8 cellular contexts compared by ENCODE assay signal in genomic region chr15:63752075-63752684, GRCh38.
DNase-seq lines count a peak whose midpoint lies in the region; ATAC-seq and TF ChIP-seq lines count a peak whose summit lies in the region.

No MANE protein-coding gene starts in this region.

- no peak overlapping the region for H3K4me2 ChIP-seq in GM23338

- no peak overlapping the region for H3K27ac ChIP-seq in GM23338 (ENCODE audit: low read depth)

- H3F3A ChIP-seq in GM23338 (replicated peaks; ENCODE audit: low read depth): no peaks in the 10 kb centered on the region

- H3K27ac Mint-ChIP-seq in GM23338: no peak overlapping the region
- no peak overlapping the region for H3K27ac Mint-ChIP-seq in activated T-helper 2 cell treated with anti-CD3 and anti-CD28 coated beads, Interferon-gamma antibody, Interleukin-2, Interleukin-4, amounts not matched to agents 10 μg/mL and 5 μg/mL and 100 μg/mL, durations not matched to agents 14 hours and 24 hours and 36 hours

- H3K4me3 Mint-ChIP-seq in GM23338: no peak overlapping the region
- H3K4me3 Mint-ChIP-seq in activated T-helper 2 cell treated with anti-CD3 and anti-CD28 coated beads, Interferon-gamma antibody, Interleukin-2, Interleukin-4, amounts not matched to agents 10 μg/mL and 5 μg/mL and 100 μg/mL, durations not matched to agents 14 hours and 24 hours and 36 hours (ENCODE audit: low read depth): no peak overlapping the region

- intact Hi-C loops in activated T-helper 2 cell treated with anti-CD3 and anti-CD28 coated beads, Interferon-gamma antibody, Interleukin-2, Interleukin-4, amounts not matched to agents 10 μg/mL and 5 μg/mL and 100 μg/mL, durations not matched to agents 14 hours and 24 hours and 36 hours (cut with micrococcal nuclease): loop anchor here (1.0 to 5.0 kb wide), 3 partner anchors 140 to 315 kb away; partner anchors contain the start of gene DAPK2

- no peaks in the 10 kb centered on the region for H3K4me1 ChIP-seq in GM23338 (ENCODE audit: insufficient read depth)

- ATAC-seq in GM23338 (peak; percentile 62), GM18909 (IDR thresholded peaks at IDR 0.05; ENCODE audit: poor library complexity, unreplicated experiment) (no peak), GM19463 (IDR thresholded peaks at IDR 0.05; ENCODE audit: unreplicated experiment) (no peak)

- peaks cover 5% of the 10 kb centered on the region; the same call in 2 of the 3 replicates for H3K36me3 Mint-ChIP-seq in GM23338 (ENCODE audit: low read depth)
- H3K36me3 Mint-ChIP-seq in activated T-helper 2 cell treated with anti-CD3 and anti-CD28 coated beads, Interferon-gamma antibody, Interleukin-2, Interleukin-4, amounts not matched to agents 10 μg/mL and 5 μg/mL and 100 μg/mL, durations not matched to agents 14 hours and 24 hours and 36 hours (ENCODE audit: low read depth): peaks cover 25% of the 10 kb centered on the region

- peaks cover 4% of the 10 kb centered on the region; the same call in 1 of the 2 replicates for H3K36me3 ChIP-seq in GM23338 (ENCODE audit: insufficient read depth)

- H4K20me1 ChIP-seq in GM23338 (replicated peaks; ENCODE audit: insufficient read depth): no peaks in the 10 kb centered on the region

- no peaks in the 10 kb centered on the region for H3K4me1 Mint-ChIP-seq in GM23338
- peaks cover 5% of the 10 kb centered on the region for H3K4me1 Mint-ChIP-seq in activated T-helper 2 cell treated with anti-CD3 and anti-CD28 coated beads, Interferon-gamma antibody, Interleukin-2, Interleukin-4, amounts not matched to agents 10 μg/mL and 5 μg/mL and 100 μg/mL, durations not matched to agents 14 hours and 24 hours and 36 hours (ENCODE audit: low read depth)

- H3K9me2 ChIP-seq in GM23338 (ENCODE audit: insufficient read depth): no peaks in the 10 kb centered on the region

- TF ChIP-seq CTCF in GM23338 (conservative IDR thresholded peaks at IDR 0.05; ENCODE audit: low read depth in 2 of 2): peak; percentile 80 to 87

- no peaks in the 10 kb centered on the region for H3K27me3 ChIP-seq in GM23338 (ENCODE audit: insufficient read depth)

- H3K79me2 ChIP-seq in GM23338 (replicated peaks; ENCODE audit: insufficient read depth): no peaks in the 10 kb centered on the region

- no peaks in the 10 kb centered on the region for H3K27me3 Mint-ChIP-seq in GM23338 (ENCODE audit: insufficient read depth, low read depth, poor library complexity)
- H3K27me3 Mint-ChIP-seq in activated T-helper 2 cell treated with anti-CD3 and anti-CD28 coated beads, Interferon-gamma antibody, Interleukin-2, Interleukin-4, amounts not matched to agents 10 μg/mL and 5 μg/mL and 100 μg/mL, durations not matched to agents 14 hours and 24 hours and 36 hours (ENCODE audit: low read depth): no peaks in the 10 kb centered on the region

- DNase-seq in COLO668 (lab: John Stamatoyannopoulos, UW; ENCODE audit: unreplicated experiment) (peak; percentile 32), GM23338 (ENCODE audit: low spot score) (peak; percentile 71), NCI-H524 (lab: John Stamatoyannopoulos, UW) (peak; percentile 15 to 71), globus pallidus (ENCODE audit: low spot score) (peak; percentile 65), pons (ENCODE audit: low spot score) (peak; percentile 82)
- peak; percentile 32 for DNase-seq in activated T-helper 2 cell treated with anti-CD3 and anti-CD28 coated beads, Interferon-gamma antibody, Interleukin-2, Interleukin-4, amounts not matched to agents 10 μg/mL and 5 μg/mL and 100 μg/mL, durations not matched to agents 14 hours and 24 hours and 36 hours (ENCODE audit: low spot score)

- no peaks in the 10 kb centered on the region for H3K9me3 Mint-ChIP-seq in GM23338
- no peaks in the 10 kb centered on the region for H3K9me3 Mint-ChIP-seq in activated T-helper 2 cell treated with anti-CD3 and anti-CD28 coated beads, Interferon-gamma antibody, Interleukin-2, Interleukin-4, amounts not matched to agents 10 μg/mL and 5 μg/mL and 100 μg/mL, durations not matched to agents 14 hours and 24 hours and 36 hours

- H3K4me3 ChIP-seq in GM23338: no peak overlapping the region

- no peak overlapping the region for H2AFZ ChIP-seq in GM23338

TF ChIP-seq in GM23338, 12 proteins besides CTCF, POLR2A, EP300 and RAD21:
- no peak for TF ChIP-seq CREB1 (CRISPR knock-in tag; IDR thresholded peaks at IDR 0.05; ENCODE audit: low read depth)
- TF ChIP-seq ZNF331 (CRISPR knock-in tag; IDR thresholded peaks at IDR 0.05; ENCODE audit: low read depth): no peak
- TF ChIP-seq EZH2phosphoT487 (IDR thresholded peaks at IDR 0.05; ENCODE audit: unreplicated experiment): no peak

Comparison
In these comparisons a context has a peak if more than half of its experiments do, and no peak if none do; other contexts are left out.
1. DNase-seq: peak in every context shown above with its lines; median percentile 82 in pons; 71 in GM23338; 65 in globus pallidus; 43 in NCI-H524; 32 in COLO668; 32 in activated T-helper 2 cell treated with anti-CD3 and anti-CD28 coated beads, Interferon-gamma antibody, Interleukin-2, Interleukin-4, amounts not matched to agents 10 μg/mL and 5 μg/mL and 100 μg/mL, durations not matched to agents 14 hours and 24 hours and 36 hours.